8 cellular contexts compared by ENCODE assay signal in the genomic region with DNA sequence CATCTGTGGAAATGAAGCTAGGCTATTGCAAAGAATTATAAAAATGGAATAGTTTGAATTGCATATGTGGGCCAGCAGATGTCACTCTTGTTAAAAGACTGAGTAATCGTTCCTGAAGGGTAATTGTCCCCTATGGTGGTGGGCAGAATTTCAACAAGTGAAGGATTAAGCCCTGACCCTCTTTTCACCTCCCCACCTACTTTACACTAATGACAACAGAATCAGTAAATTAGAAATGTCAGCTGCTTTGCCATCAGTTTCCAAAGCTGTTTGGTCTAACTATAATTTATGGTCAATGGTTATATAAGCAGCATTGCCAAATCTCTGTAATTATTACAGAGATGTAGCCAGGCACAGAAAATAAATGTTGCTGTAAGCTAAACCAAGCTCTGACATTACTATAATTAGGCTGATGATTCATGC.
A peak's percentile ranks its signal among the peaks of the same experiment; 100 is the strongest.
DNase-seq lines count a peak whose midpoint lies in the region; ATAC-seq and TF ChIP-seq lines count a peak whose summit lies in the region.

No MANE protein-coding gene starts in this region.

- ATAC-seq in WTC11 (peak; percentile 91), HG03571 (IDR thresholded peaks at IDR 0.05; ENCODE audit: unreplicated experiment) (no peak)

- H3K36me3 ChIP-seq in HEK293 (ENCODE audit: control insufficient read depth in 2 of 2, insufficient read depth in 1 of 2, low read length in 2 of 2), result no peaks in the 10 kb centered on the region

- H3K36me3 Mint-ChIP-seq in WTC11 (no peaks in the 10 kb centered on the region), nephron (ENCODE audit: low read depth) (no peaks in the 10 kb centered on the region)

- no peak overlapping the region for H3K4me3 ChIP-seq in GM12864 (ENCODE audit: low read depth, low read length)
- H3K4me3 ChIP-seq in HEK293 (ENCODE audit: low read depth, low read length), result no peak overlapping the region

- DNase-seq in GM12864 (ENCODE audit: low read depth) (no peak), NCI-H1436 treated with DMSO at 0.1 percent for 48 hours (lab: John Stamatoyannopoulos, UW) (peak; percentile 85), WTC11 (ENCODE audit: low spot score) (no peak), NCI-H187 (lab: John Stamatoyannopoulos, UW) (no peak), activated T-cell treated with anti-CD3 and anti-CD28 coated beads for 4 hours (no peak)

- no peaks in the 10 kb centered on the region for H3K9me3 ChIP-seq in HEK293 (ENCODE audit: control insufficient read depth, insufficient read depth, low read depth, low read length)

- TF ChIP-seq CTCF in GM12864 (IDR thresholded peaks at IDR 0.05; ENCODE audit: low read depth, low read length, missing control alignments), result peak; percentile 49
- 0 out of 2 replicates have a peak, but pooled peaks have one; percentile 23 for TF ChIP-seq CTCF in HEK293 (tag by site-specific recombination; IDR thresholded peaks at IDR 0.05)
- TF ChIP-seq CTCF in WTC11 (IDR thresholded peaks at IDR 0.05), result peak; percentile 35; the same call in 1 of the 2 replicates
- TF ChIP-seq CTCF in nephron (IDR thresholded peaks at IDR 0.05; ENCODE audit: unreplicated experiment in 3 of 3), result peak; percentile 57 to 68 (median 68)

- H3K9me3 Mint-ChIP-seq in WTC11, result no peaks in the 10 kb centered on the region
- no peaks in the 10 kb centered on the region for H3K9me3 Mint-ChIP-seq in nephron

- H3K27me3 Mint-ChIP-seq in WTC11 (ENCODE audit: low read depth) (no peaks in the 10 kb centered on the region), nephron (ENCODE audit: low read depth) (no peaks in the 10 kb centered on the region)

- H3K27ac Mint-ChIP-seq in WTC11 (no peak overlapping the region), nephron (peak overlapping the region in 1 of 3 experiments; percentile 11)

- H3K27ac ChIP-seq in HEK293 (ENCODE audit: extremely low read depth, low read depth, low read length), result no peak overlapping the region

- POLR2A ChIA-PET in HEK293 (lab: Yijun Ruan, JAX), result no interaction called here
- POLR2A ChIA-PET in WTC11 (lab: Charles Lee), result no interaction called here

- H3K4me3 Mint-ChIP-seq in WTC11 (no peak overlapping the region), nephron (no peak overlapping the region)

- CTCF ChIA-PET in HEK293 (lab: Yijun Ruan, JAX), result interaction anchor here (0.6 to 1.4 kb wide), 6 partner anchors 9 to 795 kb away, joined by 3 to 7 read pairs (median 3); no protein-coding TSS in a partner anchor
- CTCF ChIA-PET in WTC11 (lab: Charles Lee), result interaction anchor here (0.6 to 1.4 kb wide), 6 partner anchors 8 to 1619 kb away, joined by 3 to 4 read pairs (median 4); no protein-coding TSS in a partner anchor

- no peaks in the 10 kb centered on the region for H3K4me1 ChIP-seq in HEK293 (ENCODE audit: control insufficient read depth, insufficient read depth, low read length)

- H3K4me1 Mint-ChIP-seq in WTC11, result peaks cover 5% of the 10 kb centered on the region
- H3K4me1 Mint-ChIP-seq in nephron, result peaks cover 17% of the 10 kb centered on the region

TF ChIP-seq in HEK293, 187 proteins besides CTCF, POLR2A, EP300 and RAD21:
- TF ChIP-seq ZNF654 (tag by site-specific recombination; IDR thresholded peaks at IDR 0.05; ENCODE audit: low read depth), result peak; percentile 72
- TF ChIP-seq TRIM28 (IDR thresholded peaks at IDR 0.05; ENCODE audit: borderline replicate concordance, low read length), result 0 out of 2 replicates have a peak, but pooled peaks have one; percentile 62
- TF ChIP-seq ZNF248 (tag by site-specific recombination; IDR thresholded peaks at IDR 0.05), result no peak

TF ChIP-seq in WTC11, 78 proteins besides CTCF, POLR2A, EP300 and RAD21:
- peak; percentile 97 for TF ChIP-seq ZNF317 (CRISPR knock-in tag; IDR thresholded peaks at IDR 0.05; ENCODE audit: borderline replicate concordance, low read depth)
- no peak for TF ChIP-seq SOX15 (CRISPR knock-in tag; IDR thresholded peaks at IDR 0.05)
